25 cellular contexts compared by ENCODE assay signal in genomic region chr2:85949280-85949679, GRCh38.
DNase-seq lines count a peak whose midpoint lies in the region; ATAC-seq and TF ChIP-seq lines count a peak whose summit lies in the region.
"Had no signal": no experiment of that assay in that cellular context is flagged by ENCODE, and none has a peak within 500 bp of the region (broad histone marks: within the 10 kb centered on the region; RNA-seq: fewer than 3 reads in every experiment).

No MANE protein-coding gene starts in this region.

- peaks cover 4 to 8% of the 10 kb centered on the region in 2 donors for H3K4me1 ChIP-seq in adrenal gland (replicated peaks in 1 of 2)
- H3K4me1 ChIP-seq in spleen, result peaks cover 0 to 11% (median 7%) of the 10 kb centered on the region in 6 donors

- H3K27me3 ChIP-seq in adrenal gland (no peaks in the 10 kb centered on the region), spleen (replicated peaks in 1 of 7) (no peaks in the 10 kb centered on the region)
- no peaks in the 10 kb centered on the region for H3K27me3 ChIP-seq in CD4-positive, alpha-beta T cell (ENCODE audit: control insufficient read depth, insufficient read depth, low read length)

- intact Hi-C loops in adrenal gland (cut with DNase I), result no loop called here
- intact Hi-C loops in spleen (cut with DNase I; ENCODE audit: low total_unique reads), result no loop called here
- intact Hi-C loops in CD4-positive, alpha-beta T cell (cut with DNase I, micrococcal nuclease), result no loop called here

- no peak for ATAC-seq in activated CD8-positive, alpha-beta T cell treated with anti-CD3 and anti-CD28 coated beads, Interleukin-2, amount 10 ng/mL, durations not matched to agents 7 days and 5 days
- no peak for ATAC-seq in CD4-positive, alpha-beta T cell (ENCODE audit: poor library complexity)
- ATAC-seq: activated CD4-positive, CD25-positive, alpha-beta regulatory T cell treated with anti-CD3 and anti-CD28 coated beads, Interleukin-2, amount 50 U/mL, for 24 hours; activated T-cell treated with anti-CD3 and anti-CD28 coated beads, Interleukin-2, amount 50 U/mL, for 4 hours; HCT116; PC-3; stimulated activated naive CD8-positive, alpha-beta T cell treated with anti-CD3 and anti-CD28 coated beads, Interleukin-15, amount 100 ng/mL, for 72 hours had no signal

- H3K27ac Mint-ChIP-seq in activated CD8-positive, alpha-beta T cell treated with anti-CD3 and anti-CD28 coated beads, Interleukin-2, amount 10 ng/mL, durations not matched to agents 7 days and 5 days, result no peak overlapping the region
- no peak overlapping the region for H3K27ac Mint-ChIP-seq in CD4-positive, alpha-beta T cell
- H3K27ac Mint-ChIP-seq: activated naive CD4-positive, alpha-beta T cell treated with anti-CD3 and anti-CD28 coated beads for 36 hours; nephron; progenitor cell of endocrine pancreas; stimulated activated naive CD8-positive, alpha-beta T cell treated with anti-CD3 and anti-CD28 coated beads, Interleukin-15, amount 100 ng/mL, for 72 hours had no signal

- peak; percentile 21 for DNase-seq in DMS53 (lab: John Stamatoyannopoulos, UW)
- no peak for DNase-seq in DMS53 treated with DMSO at 0.1 percent for 48 hours (lab: John Stamatoyannopoulos, UW; ENCODE audit: unreplicated experiment)
- peak in 6 of 7 donors; percentile 47 to 78 (median 62) for DNase-seq in adrenal gland
- peak; percentile 45 for DNase-seq in kidney tubule cell (ENCODE audit: low spot score)
- no peak for DNase-seq in spleen
- DNase-seq in KG1 (lab: John Stamatoyannopoulos, UW), result no peak
- no peak for DNase-seq in activated CD8-positive, alpha-beta T cell treated with anti-CD3 and anti-CD28 coated beads, Interleukin-2, amount 10 ng/mL, durations not matched to agents 7 days and 5 days
- DNase-seq in CD4-positive, alpha-beta T cell, result no peak
- DNase-seq: activated naive CD4-positive, alpha-beta T cell treated with anti-CD3 and anti-CD28 coated beads for 36 hours; activated T-cell treated with anti-CD3 and anti-CD28 coated beads, Interleukin-2, amount 50 U/mL, for 4 hours; AML-193; central memory CD4-positive, alpha-beta T cell; COR-L47; midbrain; NCI-H1417 treated with DMSO at 0.1 percent for 48 hours; NCI-H82; PC-3; stimulated activated CD4-positive, alpha-beta T cell treated with anti-CD3 and anti-CD28 coated beads, Interleukin-4, amount 100 ng/mL, for 4 hours; stimulated activated naive CD8-positive, alpha-beta T cell treated with anti-CD3 and anti-CD28 coated beads, Interleukin-15, amount 100 ng/mL, for 72 hours had no signal

- POLR2A ChIA-PET in activated CD8-positive, alpha-beta T cell treated with anti-CD3 and anti-CD28 coated beads, Interleukin-2, amount 10 ng/mL, durations not matched to agents 7 days and 5 days (lab: Charles Lee), result no interaction called here
- POLR2A ChIA-PET in CD4-positive, alpha-beta T cell (lab: Charles Lee), result no interaction called here

- peaks cover 9% of the 10 kb centered on the region for H3K9me3 Mint-ChIP-seq in activated CD8-positive, alpha-beta T cell treated with anti-CD3 and anti-CD28 coated beads, Interleukin-2, amount 10 ng/mL, durations not matched to agents 7 days and 5 days (ENCODE audit: insufficient read depth)
- H3K9me3 Mint-ChIP-seq in CD4-positive, alpha-beta T cell, result peaks cover 4% of the 10 kb centered on the region

- H3K27ac ChIP-seq in adrenal gland (no peak overlapping the region), spleen (peak overlapping the region in 5 of 8 donors; percentile 25 to 57 (median 31))
- H3K27ac ChIP-seq in CD4-positive, alpha-beta T cell (ENCODE audit: low read depth, low read length), result no peak overlapping the region
- H3K27ac ChIP-seq: 22Rv1 had no signal

- WGBS in adrenal gland, 4 donors, result 60 to 64% (median 63%) methylated on average over 5 of the region's 5 CpGs
- WGBS in spleen, 5 donors, result 58 to 69% (median 60%) methylated on average over 5 of the region's 5 CpGs

- no peaks in the 10 kb centered on the region for H3K36me3 Mint-ChIP-seq in activated CD8-positive, alpha-beta T cell treated with anti-CD3 and anti-CD28 coated beads, Interleukin-2, amount 10 ng/mL, durations not matched to agents 7 days and 5 days (ENCODE audit: low read depth)
- no peaks in the 10 kb centered on the region for H3K36me3 Mint-ChIP-seq in CD4-positive, alpha-beta T cell (ENCODE audit: low read depth)

- CTCF ChIA-PET in activated CD8-positive, alpha-beta T cell treated with anti-CD3 and anti-CD28 coated beads, Interleukin-2, amount 10 ng/mL, durations not matched to agents 7 days and 5 days (lab: Charles Lee), result interaction anchor here (0.9 to 1.3 kb wide), 2 partner anchors 32 to 131 kb away, joined by 3 to 4 read pairs; no protein-coding TSS in a partner anchor
- CTCF ChIA-PET in CD4-positive, alpha-beta T cell (lab: Charles Lee), result no interaction called here

- no peak overlapping the region for H3K4me3 Mint-ChIP-seq in activated CD8-positive, alpha-beta T cell treated with anti-CD3 and anti-CD28 coated beads, Interleukin-2, amount 10 ng/mL, durations not matched to agents 7 days and 5 days
- H3K4me3 Mint-ChIP-seq in CD4-positive, alpha-beta T cell, result no peak overlapping the region
- H3K4me3 Mint-ChIP-seq: activated naive CD4-positive, alpha-beta T cell treated with anti-CD3 and anti-CD28 coated beads for 36 hours; activated T-cell treated with anti-CD3 and anti-CD28 coated beads, Interleukin-2, amount 50 U/mL, for 4 hours; nephron; stimulated activated naive CD8-positive, alpha-beta T cell treated with anti-CD3 and anti-CD28 coated beads, Interleukin-15, amount 100 ng/mL, for 72 hours had no signal

- H3K27me3 Mint-ChIP-seq in activated CD8-positive, alpha-beta T cell treated with anti-CD3 and anti-CD28 coated beads, Interleukin-2, amount 10 ng/mL, durations not matched to agents 7 days and 5 days (ENCODE audit: low read depth), result peaks cover 1% of the 10 kb centered on the region
- H3K27me3 Mint-ChIP-seq in CD4-positive, alpha-beta T cell, result no peaks in the 10 kb centered on the region
- H3K27me3 Mint-ChIP-seq: progenitor cell of endocrine pancreas; stimulated activated naive CD8-positive, alpha-beta T cell treated with anti-CD3 and anti-CD28 coated beads, Interleukin-15, amount 100 ng/mL, for 72 hours had no signal

- no peak overlapping the region for H3K4me3 ChIP-seq in adrenal gland
- no peak overlapping the region for H3K4me3 ChIP-seq in spleen
- H3K4me3 ChIP-seq: smooth muscle cell had no signal

- H3K9me3 ChIP-seq in adrenal gland (replicated peaks in 1 of 3), result no peaks in the 10 kb centered on the region
- peaks cover 0 to 17% (median 14%) of the 10 kb centered on the region in 8 donors for H3K9me3 ChIP-seq in spleen
- no peaks in the 10 kb centered on the region for H3K9me3 ChIP-seq in CD4-positive, alpha-beta T cell (ENCODE audit: control insufficient read depth, low read length)

- H3K36me3 ChIP-seq in adrenal gland (replicated peaks in 1 of 2), result no peaks in the 10 kb centered on the region
- no peaks in the 10 kb centered on the region for H3K36me3 ChIP-seq in spleen

- no peaks in the 10 kb centered on the region for H3K4me1 Mint-ChIP-seq in activated CD8-positive, alpha-beta T cell treated with anti-CD3 and anti-CD28 coated beads, Interleukin-2, amount 10 ng/mL, durations not matched to agents 7 days and 5 days (ENCODE audit: low read depth)
- H3K4me1 Mint-ChIP-seq in CD4-positive, alpha-beta T cell (ENCODE audit: low read depth), result peaks cover 7% of the 10 kb centered on the region
- H3K4me1 Mint-ChIP-seq: stimulated activated naive CD8-positive, alpha-beta T cell treated with anti-CD3 and anti-CD28 coated beads, Interleukin-15, amount 100 ng/mL, for 72 hours had no signal

- TF ChIP-seq CTCF in adrenal gland (IDR thresholded peaks at IDR 0.05) (no peak), spleen (IDR thresholded peaks at IDR 0.05 in 8 of 11, conservative IDR thresholded peaks at IDR 0.05 in 3 of 11) (no peak)
- TF ChIP-seq CTCF in CD4-positive, alpha-beta T cell (IDR thresholded peaks at IDR 0.05), result no peak

- no peak for TF ChIP-seq POLR2A in adrenal gland (IDR thresholded peaks at IDR 0.05)
- TF ChIP-seq POLR2A in spleen (IDR thresholded peaks at IDR 0.05), result no peak

Comparison
In these comparisons a context has a peak if more than half of its experiments do, and no peak if none do; other contexts are left out.
1. DNase-seq: peak in DMS53 (single experiment), adrenal gland (6 of 7) and kidney tubule cell (single experiment); none in DMS53 treated with DMSO at 0.1 percent for 48 hours (single experiment), spleen (single experiment), KG1 (single experiment), activated CD8-positive, alpha-beta T cell treated with anti-CD3 and anti-CD28 coated beads, Interleukin-2, amount 10 ng/mL, durations not matched to agents 7 days and 5 days (single experiment) and CD4-positive, alpha-beta T cell (0 of 10).
2. H3K27ac ChIP-seq: peak in spleen (5 of 8); none in adrenal gland (0 of 5) and CD4-positive, alpha-beta T cell (single experiment).